Comparison of ENCODE assay signal across 17 cellular contexts in the genomic region with DNA sequence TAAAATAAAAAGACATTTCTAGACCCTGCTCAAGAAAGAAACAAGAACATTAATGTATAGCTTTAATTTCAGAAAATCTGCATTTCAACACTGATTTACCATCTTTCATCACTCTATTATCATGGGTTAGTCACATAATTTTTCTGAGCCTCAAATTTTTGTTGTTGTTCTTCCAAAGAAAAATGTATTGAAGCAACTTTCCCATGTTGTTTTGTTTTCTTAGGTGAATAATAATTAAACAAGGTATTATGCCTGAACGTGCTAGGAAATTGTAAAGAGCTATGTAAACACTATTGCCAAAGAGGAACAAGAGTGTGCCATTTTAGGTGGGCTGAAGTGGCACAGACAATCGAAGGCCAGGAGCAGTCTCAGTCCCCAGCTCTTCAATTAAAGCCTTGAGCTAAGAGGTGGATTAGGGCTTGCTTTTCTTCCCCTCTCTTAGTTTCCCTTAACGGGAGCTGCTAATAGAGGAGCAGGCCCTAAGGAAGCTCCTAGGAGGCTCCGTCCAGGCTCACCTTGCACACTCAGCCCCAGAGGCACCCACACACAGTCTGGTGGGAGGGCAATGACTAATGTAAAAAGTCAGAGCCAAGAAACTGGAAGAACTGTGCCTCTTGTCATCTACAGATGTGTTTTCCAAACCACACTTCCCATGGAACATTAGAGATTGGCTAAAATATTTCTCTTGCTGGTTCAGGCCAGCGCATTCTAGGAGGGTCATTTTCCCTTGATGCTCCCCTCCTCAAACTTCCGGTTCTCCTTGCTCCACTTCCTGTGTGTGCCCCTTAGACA. TPM values are rescaled to one million over a fixed set of nuclear protein-coding genes. Genes with fewer than 3 reads are reported as not detected.
DNase-seq lines count a peak whose midpoint lies in the region; ATAC-seq, FAIRE-seq and TF ChIP-seq lines count a peak whose summit lies in the region.
"Had no signal": no experiment of that assay in that cellular context is flagged by ENCODE, and none has a peak within 500 bp of the region (broad histone marks: within the 10 kb centered on the region; RNA-seq: fewer than 3 reads in every experiment).

No MANE protein-coding gene starts in this region.

- H3K27me3 ChIP-seq in endothelial cell of umbilical vein (ENCODE audit: control insufficient read depth in 2 of 2, insufficient read depth in 2 of 2, low read length in 2 of 2) = no peaks in the 10 kb centered on the region

- TF ChIP-seq CTCF in endothelial cell of umbilical vein (IDR thresholded peaks at IDR 0.05; ENCODE audit: extremely low read depth in 1 of 2, insufficient read depth in 1 of 2, low read depth in 1 of 2, low read length in 2 of 2) (no peak), osteocyte (IDR thresholded peaks at IDR 0.05) (no peak)

- no peaks in the 10 kb centered on the region for H3K79me2 ChIP-seq in endothelial cell of umbilical vein (ENCODE audit: control insufficient read depth, insufficient read depth, low read length)

- H3K4me3 ChIP-seq in endothelial cell of umbilical vein (replicated peaks in 1 of 3; ENCODE audit: insufficient read depth in 1 of 3, low read depth in 1 of 3, low read length in 3 of 3) = no peak overlapping the region
- H3K4me3 ChIP-seq: HAP-1, psoas muscle had no signal

- H3K27me3 Mint-ChIP-seq in osteocyte (ENCODE audit: unreplicated experiment) = no peaks in the 10 kb centered on the region
- peaks cover 14 to 18% of the 10 kb centered on the region in 2 donors for H3K27me3 Mint-ChIP-seq in stimulated activated naive B cell treated with anti-CD40 and anti-IgM and Interleukin-4, amounts not matched to agents 10 μg/mL and 1 μg/mL and 100 μg/mL, for 72 hours
- H3K27me3 Mint-ChIP-seq: T-cell had no signal

- H3K4me1 ChIP-seq in endothelial cell of umbilical vein (ENCODE audit: control insufficient read depth, extremely low read depth, insufficient read depth, low read length) = peaks cover 32% of the 10 kb centered on the region
- H3K4me1 ChIP-seq: HAP-1, psoas muscle had no signal

- H4K20me1 ChIP-seq in endothelial cell of umbilical vein (replicated peaks; ENCODE audit: control insufficient read depth, extremely low read depth, insufficient read depth, low read length) = no peaks in the 10 kb centered on the region

- intact Hi-C loops in endothelial cell of umbilical vein (cut with micrococcal nuclease) = no loop called here

- TF ChIP-seq POLR2A in endothelial cell of umbilical vein (IDR thresholded peaks at IDR 0.05; ENCODE audit: low read depth, low read length) = no peak

- no peak overlapping the region for H3K4me2 ChIP-seq in endothelial cell of umbilical vein (ENCODE audit: insufficient read depth, low read length)

- FAIRE-seq in endothelial cell of umbilical vein (lab: Jason Lieb, UNC) = no peak

- POLR2A ChIA-PET in endothelial cell of umbilical vein (lab: Charles Lee) = interaction anchor here (1.1 kb wide), 1 partner anchor 8 kb away, joined by 3 read pairs; a partner anchor contains a TSS

- CTCF ChIA-PET in endothelial cell of umbilical vein (lab: Charles Lee) = interaction anchor here (1.2 to 3.1 kb wide), 5 partner anchors 9 to 149 kb away, joined by 3 to 16 read pairs (median 9); a partner anchor contains a TSS

- no peak for ATAC-seq in stimulated activated naive B cell treated with anti-CD40 and anti-IgM and Interleukin-4, amounts not matched to agents 10 μg/mL and 1 μg/mL and 100 μg/mL, for 72 hours (replicated peaks)
- ATAC-seq in HG02840 (IDR thresholded peaks at IDR 0.05; ENCODE audit: low FRiP score, unreplicated experiment) (no peak), GM21737 (IDR thresholded peaks at IDR 0.05; ENCODE audit: unreplicated experiment) (no peak)
- no peak for ATAC-seq in activated CD4-positive, CD25-positive, alpha-beta regulatory T cell treated with anti-CD3 and anti-CD28 coated beads, Interleukin-2, amount 50 U/mL, for 24 hours
- ATAC-seq: activated T-cell treated with anti-CD3 and anti-CD28 coated beads, Interleukin-2, amount 50 U/mL, for 4 hours; psoas muscle; stimulated activated naive CD8-positive, alpha-beta T cell treated with anti-CD3 and anti-CD28 coated beads, Interleukin-15, Interleukin-2, amounts not matched to agents 100 U/mL and 50 U/mL, for 24 hours; T-cell had no signal

- H3K9me3 Mint-ChIP-seq in osteocyte (ENCODE audit: unreplicated experiment) = no peaks in the 10 kb centered on the region
- no peaks in the 10 kb centered on the region for H3K9me3 Mint-ChIP-seq in stimulated activated naive B cell treated with anti-CD40 and anti-IgM and Interleukin-4, amounts not matched to agents 10 μg/mL and 1 μg/mL and 100 μg/mL, for 72 hours
- H3K9me3 Mint-ChIP-seq: activated T-cell treated with anti-CD3 and anti-CD28 coated beads, Interleukin-2, amount 50 U/mL, for 4 hours; T-cell had no signal

- H3K27ac Mint-ChIP-seq in osteocyte (ENCODE audit: unreplicated experiment) = peak overlapping the region; percentile 45
- H3K27ac Mint-ChIP-seq in stimulated activated naive B cell treated with anti-CD40 and anti-IgM and Interleukin-4, amounts not matched to agents 10 μg/mL and 1 μg/mL and 100 μg/mL, for 72 hours = no peak overlapping the region
- H3K27ac Mint-ChIP-seq: T-cell had no signal

- dilution Hi-C loops in endothelial cell of umbilical vein (cut with MboI; ENCODE audit: extremely low pct_ligation_motif_present, low sequenced_read_pairs) = no loop called here

- H3K4me3 Mint-ChIP-seq in osteocyte (ENCODE audit: unreplicated experiment) = no peak overlapping the region
- H3K4me3 Mint-ChIP-seq in stimulated activated naive B cell treated with anti-CD40 and anti-IgM and Interleukin-4, amounts not matched to agents 10 μg/mL and 1 μg/mL and 100 μg/mL, for 72 hours = no peak overlapping the region
- H3K4me3 Mint-ChIP-seq: activated T-cell treated with anti-CD3 and anti-CD28 coated beads, Interleukin-2, amount 50 U/mL, for 4 hours; T-cell had no signal

- no peak overlapping the region for H3K27ac ChIP-seq in endothelial cell of umbilical vein (ENCODE audit: insufficient read depth, low read depth, low read length)
- H3K27ac ChIP-seq: psoas muscle had no signal

- H2AFZ ChIP-seq in endothelial cell of umbilical vein (ENCODE audit: low read depth, low read length) = peak overlapping the region; percentile 46

- H3K36me3 ChIP-seq in endothelial cell of umbilical vein (ENCODE audit: control insufficient read depth in 2 of 2, extremely low read depth in 1 of 2, insufficient read depth in 2 of 2, low read length in 2 of 2) = no peaks in the 10 kb centered on the region
- H3K36me3 ChIP-seq: HAP-1 had no signal

- H3K9ac ChIP-seq in endothelial cell of umbilical vein (replicated peaks; ENCODE audit: extremely low read depth, insufficient read depth, low read length) = no peak overlapping the region

- no peaks in the 10 kb centered on the region for H3K36me3 Mint-ChIP-seq in osteocyte (ENCODE audit: unreplicated experiment)
- H3K36me3 Mint-ChIP-seq in stimulated activated naive B cell treated with anti-CD40 and anti-IgM and Interleukin-4, amounts not matched to agents 10 μg/mL and 1 μg/mL and 100 μg/mL, for 72 hours = no peaks in the 10 kb centered on the region
- H3K36me3 Mint-ChIP-seq: T-cell had no signal

- H3K4me1 Mint-ChIP-seq in osteocyte (ENCODE audit: unreplicated experiment) = peaks cover 24% of the 10 kb centered on the region
- H3K4me1 Mint-ChIP-seq in stimulated activated naive B cell treated with anti-CD40 and anti-IgM and Interleukin-4, amounts not matched to agents 10 μg/mL and 1 μg/mL and 100 μg/mL, for 72 hours = peaks cover 5 to 12% of the 10 kb centered on the region in 2 donors

- DNase-seq in EL (peak; percentile 75), NCI-H345 (lab: John Stamatoyannopoulos, UW) (peak; percentile 25), endothelial cell of umbilical vein (ENCODE audit: low read depth, low spot score) (no peak), osteocyte (ENCODE audit: extremely low spot score, unreplicated experiment) (no peak)
- no peak for DNase-seq in stimulated activated naive B cell treated with anti-CD40 and anti-IgM and Interleukin-4, amounts not matched to agents 10 μg/mL and 1 μg/mL and 100 μg/mL, for 72 hours
- DNase-seq: activated T-cell treated with anti-CD3 and anti-CD28 coated beads, Interleukin-2, amount 50 U/mL, for 4 hours; anterior cingulate cortex; KG1; NCI-H2081 treated with DMSO at 0.1 percent for 48 hours; psoas muscle; stimulated activated CD4-positive, alpha-beta T cell treated with anti-CD3 and anti-CD28 coated beads, Interleukin-4, amount 100 ng/mL, for 1 hour; stimulated activated naive CD8-positive, alpha-beta T cell treated with anti-CD3 and anti-CD28 coated beads, Interleukin-15, Interleukin-2, amounts not matched to agents 100 U/mL and 50 U/mL, for 24 hours; T-cell had no signal

- H3K9me3 ChIP-seq in endothelial cell of umbilical vein (replicated peaks; ENCODE audit: control insufficient read depth, insufficient read depth, low read length) = no peaks in the 10 kb centered on the region
- H3K9me3 ChIP-seq: HAP-1, psoas muscle had no signal

- no TSS peak for BruUV-seq in endothelial cell of umbilical vein (replicated peaks; lab: Mats Ljungman, UMichigan)

- no peaks in the 10 kb centered on the region for H3K9me1 ChIP-seq in endothelial cell of umbilical vein (replicated peaks; ENCODE audit: control insufficient read depth, extremely low read depth, insufficient read depth, low read length)

TF ChIP-seq in endothelial cell of umbilical vein, 7 proteins besides CTCF, POLR2A, EP300 and RAD21 (continues in another document):
- TF ChIP-seq FOS (IDR thresholded peaks at IDR 0.05; ENCODE audit: borderline replicate concordance, insufficient read depth, low read length) (no peak), EZH2 (IDR thresholded peaks at IDR 0.05; ENCODE audit: borderline replicate concordance, low read depth, low read length, severe bottlenecking) (no peak), MYC (IDR thresholded peaks at IDR 0.05; ENCODE audit: low read depth, low read length) (no peak), JUN (IDR thresholded peaks at IDR 0.05; ENCODE audit: borderline replicate concordance, insufficient read depth, insufficient read length, low read depth) (no peak), POLR2AphosphoS5 (IDR thresholded peaks at IDR 0.05; ENCODE audit: insufficient read depth, low read depth, low read length) (no peak)
- TF ChIP-seq, protein P1, sequence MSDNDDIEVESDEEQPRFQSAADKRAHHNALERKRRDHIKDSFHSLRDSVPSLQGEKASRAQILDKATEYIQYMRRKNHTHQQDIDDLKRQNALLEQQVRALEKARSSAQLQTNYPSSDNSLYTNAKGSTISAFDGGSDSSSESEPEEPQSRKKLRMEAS (IDR thresholded peaks at IDR 0.05; ENCODE audit: insufficient read depth, insufficient read length) = no peak

RNA-seq across cellular contexts. Expression of a gene that starts 8.8 kb away (rescaled TPM):
- total RNA-seq in endothelial cell of umbilical vein = 38.1 and 38.8 TPM in 2 replicates
- polyA plus RNA-seq in endothelial cell of umbilical vein = 20.5 and 23.7 TPM in 2 replicates
- 15.8 and 18.5 TPM in 2 replicates for polyA plus RNA-seq in endothelial cell of umbilical vein (2011; cell fraction: cytosol; rRNA removed)
- polyA plus RNA-seq in endothelial cell of umbilical vein (2011; cell fraction: nucleus; rRNA removed) = 16.8 and 17.3 TPM in 2 replicates
- 24.9 and 36.1 TPM in 2 replicates for polyA plus RNA-seq in endothelial cell of umbilical vein (2012)
- polyA minus RNA-seq in endothelial cell of umbilical vein = 56.3 and 71.7 TPM in 2 replicates
- polyA minus RNA-seq in endothelial cell of umbilical vein (2011; cell fraction: cytosol; rRNA and poly(A)+ RNA removed) = 0.72 TPM
- polyA minus RNA-seq in endothelial cell of umbilical vein (2011; cell fraction: nucleus; rRNA and poly(A)+ RNA removed) = 27.9 and 30.1 TPM in 2 replicates
- total RNA-seq in osteocyte = 40.9 and 43.5 TPM in 2 replicates

Comparison
In these comparisons a context has a peak if more than half of its experiments do, and no peak if none do; other contexts are left out.
1. DNase-seq: peak in EL (single experiment) and NCI-H345 (single experiment); none in endothelial cell of umbilical vein (single experiment), osteocyte (single experiment) and stimulated activated naive B cell treated with anti-CD40 and anti-IgM and Interleukin-4, amounts not matched to agents 10 μg/mL and 1 μg/mL and 100 μg/mL, for 72 hours (single experiment).